8 cellular contexts compared by ENCODE assay signal in the genomic region with DNA sequence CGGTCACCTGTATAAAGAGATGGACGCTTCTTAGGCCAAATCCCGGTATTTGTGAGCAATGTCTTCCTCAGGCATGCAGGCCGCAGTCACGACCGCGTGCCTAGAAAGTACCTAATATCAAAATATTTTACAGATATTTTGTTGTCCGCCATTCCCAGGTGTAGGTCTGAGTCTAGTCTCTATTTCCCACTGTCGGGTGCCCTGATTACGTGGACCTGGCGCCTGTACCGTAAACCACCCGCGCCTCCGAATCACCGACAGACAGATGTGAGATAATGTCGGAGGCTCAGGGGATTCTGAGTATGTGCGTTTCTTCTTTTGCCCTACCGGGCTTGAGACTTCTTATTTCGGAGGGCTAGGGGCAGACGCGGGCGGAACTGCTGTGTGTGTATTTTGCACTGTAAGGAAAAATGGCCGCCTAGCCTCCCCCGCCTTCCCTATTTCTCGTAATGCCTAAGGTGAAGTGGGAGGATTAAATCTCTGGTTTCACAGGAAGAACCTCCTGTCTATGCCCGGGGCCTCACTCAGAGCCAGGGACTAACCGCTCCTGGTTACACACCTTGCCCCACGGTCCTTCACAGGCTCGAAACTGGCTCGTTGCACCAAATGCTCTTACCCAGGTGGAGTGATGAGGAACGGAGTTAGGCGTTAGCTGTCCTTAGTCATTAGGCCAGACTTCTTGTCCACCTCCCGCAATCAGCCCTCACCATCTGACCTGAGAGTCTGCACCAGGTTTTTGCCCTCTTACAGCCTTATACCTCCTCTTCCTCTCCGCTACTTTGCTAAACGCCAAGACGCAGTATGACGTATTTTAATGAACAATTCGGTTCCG. TPM values are rescaled to one million over a fixed set of nuclear protein-coding genes. Genes with fewer than 3 reads are reported as not detected.
DNase-seq lines count a peak whose midpoint lies in the region; ATAC-seq and TF ChIP-seq lines count a peak whose summit lies in the region.

No MANE protein-coding gene starts in this region.

- no peaks in the 10 kb centered on the region for H3K27me3 Mint-ChIP-seq in activated CD8-positive, alpha-beta T cell treated with anti-CD3 and anti-CD28 coated beads, Interleukin-2, amount 10 ng/mL, durations not matched to agents 7 days and 5 days (ENCODE audit: low read depth)

- H3K27ac Mint-ChIP-seq in activated CD8-positive, alpha-beta T cell treated with anti-CD3 and anti-CD28 coated beads, Interleukin-2, amount 10 ng/mL, durations not matched to agents 7 days and 5 days = peak overlapping the region; percentile 99

- peaks cover 21% of the 10 kb centered on the region for H3K36me3 Mint-ChIP-seq in activated CD8-positive, alpha-beta T cell treated with anti-CD3 and anti-CD28 coated beads, Interleukin-2, amount 10 ng/mL, durations not matched to agents 7 days and 5 days (ENCODE audit: low read depth)

- no peaks in the 10 kb centered on the region for H3K4me1 ChIP-seq in testis

- no peaks in the 10 kb centered on the region for H3K27me3 ChIP-seq in testis

- H3K27ac ChIP-seq in testis = peak overlapping the region; percentile 85 to 87

- CTCF ChIA-PET in activated CD8-positive, alpha-beta T cell treated with anti-CD3 and anti-CD28 coated beads, Interleukin-2, amount 10 ng/mL, durations not matched to agents 7 days and 5 days (lab: Charles Lee) = no interaction called here

- TF ChIP-seq POLR2A in testis (IDR thresholded peaks at IDR 0.05) (no peak), GM18505 (IDR thresholded peaks at IDR 0.05; ENCODE audit: borderline replicate concordance, extremely low read depth, insufficient read depth, insufficient read length) (no peak)

- no peaks in the 10 kb centered on the region for H3K9me3 ChIP-seq in testis

- H3K4me1 Mint-ChIP-seq in activated CD8-positive, alpha-beta T cell treated with anti-CD3 and anti-CD28 coated beads, Interleukin-2, amount 10 ng/mL, durations not matched to agents 7 days and 5 days (ENCODE audit: low read depth) = peaks cover 15% of the 10 kb centered on the region

- WGBS in testis, 2 donors = 0% methylated on average over 13 to 40 of the region's 40 CpGs

- no peaks in the 10 kb centered on the region for H3K9me3 Mint-ChIP-seq in activated CD8-positive, alpha-beta T cell treated with anti-CD3 and anti-CD28 coated beads, Interleukin-2, amount 10 ng/mL, durations not matched to agents 7 days and 5 days (ENCODE audit: insufficient read depth)

- no peaks in the 10 kb centered on the region for H3K36me3 ChIP-seq in testis (ENCODE audit: low read depth, missing control alignments)

- no peak for TF ChIP-seq CTCF in testis (IDR thresholded peaks at IDR 0.05)

- peak overlapping the region; percentile 61 to 79 for H3K4me3 ChIP-seq in testis

- DNase-seq in EL (peak; percentile 50), inferior parietal cortex (ENCODE audit: extremely low spot score) (peak; percentile 20), testis (peak; percentile 61), NCI-H1105 (lab: John Stamatoyannopoulos, UW) (no peak), NAMALWA (ENCODE audit: low spot score) (no peak)
- peak; percentile 61 for DNase-seq in activated CD8-positive, alpha-beta T cell treated with anti-CD3 and anti-CD28 coated beads, Interleukin-2, amount 10 ng/mL, durations not matched to agents 7 days and 5 days

- peak overlapping the region; percentile 97 for H3K4me3 Mint-ChIP-seq in activated CD8-positive, alpha-beta T cell treated with anti-CD3 and anti-CD28 coated beads, Interleukin-2, amount 10 ng/mL, durations not matched to agents 7 days and 5 days

- POLR2A ChIA-PET in activated CD8-positive, alpha-beta T cell treated with anti-CD3 and anti-CD28 coated beads, Interleukin-2, amount 10 ng/mL, durations not matched to agents 7 days and 5 days (lab: Charles Lee) = interaction anchor here (2.2 kb wide), 1 partner anchor 242 kb away, joined by 6 read pairs; a partner anchor contains a TSS

- intact Hi-C loops in testis (cut with DNase I; ENCODE audit: low total_unique reads) = loop anchor here (10.0 kb wide), 1 partner anchor 52 kb away; no protein-coding TSS in a partner anchor

- ATAC-seq in HG03457 (IDR thresholded peaks at IDR 0.05; ENCODE audit: unreplicated experiment) = peak; percentile 41
- ATAC-seq in activated CD8-positive, alpha-beta T cell treated with anti-CD3 and anti-CD28 coated beads, Interleukin-2, amount 10 ng/mL, durations not matched to agents 7 days and 5 days = peak; percentile 48
- ATAC-seq in GM18505 (IDR thresholded peaks at IDR 0.05; ENCODE audit: unreplicated experiment) = no peak

RNA-seq across cellular contexts. Expression of a gene that starts 38.1 kb away (rescaled TPM):
- 10 to 100 TPM; 18.7 to 19.4 TPM for total RNA-seq in activated CD8-positive, alpha-beta T cell treated with anti-CD3 and anti-CD28 coated beads, Interleukin-2, amount 10 ng/mL, durations not matched to agents 7 days and 5 days
- 10 to 100 TPM; 36.5 to 38.9 TPM for total RNA-seq in testis
- 13.7 TPM for polyA plus RNA-seq in testis (ENCODE audit: insufficient read depth, low read depth, low replicate concordance)

Comparison
In these comparisons a context has a peak if more than half of its experiments do, and no peak if none do; other contexts are left out.
1. DNase-seq: peak in EL (single experiment), activated CD8-positive, alpha-beta T cell treated with anti-CD3 and anti-CD28 coated beads, Interleukin-2, amount 10 ng/mL, durations not matched to agents 7 days and 5 days (single experiment), inferior parietal cortex (single experiment) and testis (single experiment); none in NCI-H1105 (single experiment) and NAMALWA (single experiment).